Comparison of ENCODE assay signal across 31 cellular contexts in the genomic region with DNA sequence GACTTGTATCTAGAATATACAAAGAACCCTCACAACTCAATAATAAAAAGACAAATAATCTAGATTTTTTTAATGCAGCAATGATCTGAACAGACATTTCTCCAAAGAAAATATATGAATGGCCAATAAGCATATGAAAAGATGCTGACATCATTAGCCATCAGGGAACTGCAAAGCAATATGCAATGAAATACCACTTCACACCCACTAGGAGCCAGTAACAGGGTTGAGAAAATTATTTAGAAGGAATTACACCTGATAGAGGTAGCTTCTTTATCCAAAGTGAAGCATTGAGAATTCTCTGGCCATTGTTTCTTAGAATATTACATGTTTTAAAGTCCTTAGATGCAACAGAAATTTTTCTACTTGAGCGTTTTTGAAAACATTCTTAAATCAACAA.
"Had no signal": no experiment of that assay in that cellular context is flagged by ENCODE, and none has a peak within 500 bp of the region (broad histone marks: within the 10 kb centered on the region; RNA-seq: fewer than 3 reads in every experiment).

No MANE protein-coding gene starts in this region.

- H3K36me3 Mint-ChIP-seq: activated CD8-positive, alpha-beta memory T cell treated with anti-CD3 and anti-CD28 coated beads, Interleukin-2, amount 10 ng/mL, durations not matched to agents 7 days and 5 days; activated naive CD4-positive, alpha-beta T cell treated with anti-CD3 and anti-CD28 coated beads, Interleukin-2, amount 50 U/mL, for 24 hours; stimulated activated effector memory CD8-positive, alpha-beta T cell treated with anti-CD3 and anti-CD28 coated beads, Interleukin-12 subunit alpha, Interleukin-12 subunit beta, amount 100 ng/mL, for 72 hours had no signal

- H3K27me3 Mint-ChIP-seq: activated B cell treated with CpG ODN at 0.5 μM for 24 hours; activated CD4-positive, alpha-beta T cell treated with anti-CD3 and anti-CD28 coated beads for 36 hours; activated CD8-positive, alpha-beta memory T cell treated with anti-CD3 and anti-CD28 coated beads, Interleukin-2, amount 10 ng/mL, durations not matched to agents 7 days and 5 days; activated naive CD4-positive, alpha-beta T cell treated with anti-CD3 and anti-CD28 coated beads, Interleukin-2, amount 50 U/mL, for 24 hours; activated naive CD8-positive, alpha-beta T cell treated with anti-CD3 and anti-CD28 coated beads, Interleukin-2, amount 50 U/mL, for 24 hours; dendritic cell treated with granulocyte-macrophage colony-stimulating factor and Interleukin-4, amounts not matched to agents 40 ng/mL and 50 ng/mL, for 4 days; stimulated activated naive CD8-positive, alpha-beta T cell treated with anti-CD3 and anti-CD28 coated beads, Interleukin-15, Interleukin-2, amounts not matched to agents 100 ng/mL and 50 ng/mL, for 24 hours had no signal

- H3K27ac ChIP-seq: breast epithelium, epithelial cell of prostate, esophagus squamous epithelium, left ventricle myocardium inferior, neutrophil, prostate gland, skin epidermis, upper lobe of left lung, vagina had no signal

- H3K27me3 ChIP-seq: breast epithelium, esophagus squamous epithelium, neutrophil, upper lobe of left lung, vagina had no signal

- ATAC-seq: activated CD4-positive, alpha-beta T cell treated with anti-CD3 and anti-CD28 coated beads for 36 hours; activated CD8-positive, alpha-beta memory T cell treated with anti-CD3 and anti-CD28 coated beads, Interleukin-2, amount 10 ng/mL, durations not matched to agents 7 days and 5 days; activated CD8-positive, alpha-beta T cell treated with anti-CD3 and anti-CD28 coated beads, Interleukin-2, amount 10 ng/mL, durations not matched to agents 7 days and 5 days; activated naive CD8-positive, alpha-beta T cell treated with anti-CD3 and anti-CD28 coated beads, Interleukin-2, amount 50 U/mL, for 24 hours; sciatic nerve; stimulated activated effector memory CD8-positive, alpha-beta T cell treated with anti-CD3 and anti-CD28 coated beads, Interleukin-12 subunit alpha, Interleukin-12 subunit beta, amount 100 ng/mL, for 72 hours had no signal

- H3K36me3 ChIP-seq: breast epithelium, esophagus squamous epithelium, left ventricle myocardium inferior, neutrophil, prostate gland, upper lobe of left lung, vagina had no signal

- H3K4me1 Mint-ChIP-seq: activated B cell treated with CpG ODN at 0.5 μM for 24 hours; activated CD4-positive, alpha-beta T cell treated with anti-CD3 and anti-CD28 coated beads for 36 hours; activated CD8-positive, alpha-beta memory T cell treated with anti-CD3 and anti-CD28 coated beads, Interleukin-2, amount 10 ng/mL, durations not matched to agents 7 days and 5 days; activated naive CD4-positive, alpha-beta T cell treated with anti-CD3 and anti-CD28 coated beads, Interleukin-2, amount 50 U/mL, for 24 hours; activated naive CD8-positive, alpha-beta T cell treated with anti-CD3 and anti-CD28 coated beads, Interleukin-2, amount 50 U/mL, for 24 hours; nephron; stimulated activated effector memory CD8-positive, alpha-beta T cell treated with anti-CD3 and anti-CD28 coated beads, Interleukin-12 subunit alpha, Interleukin-12 subunit beta, amount 100 ng/mL, for 72 hours had no signal

- H3K9me3 Mint-ChIP-seq: activated B cell treated with CpG ODN at 0.5 μM for 24 hours had no signal

- H3K27ac Mint-ChIP-seq: activated B cell treated with CpG ODN at 0.5 μM for 24 hours; activated CD4-positive, alpha-beta T cell treated with anti-CD3 and anti-CD28 coated beads for 36 hours; activated CD8-positive, alpha-beta memory T cell treated with anti-CD3 and anti-CD28 coated beads, Interleukin-2, amount 10 ng/mL, durations not matched to agents 7 days and 5 days; activated CD8-positive, alpha-beta T cell treated with anti-CD3 and anti-CD28 coated beads, Interleukin-2, amount 10 ng/mL, durations not matched to agents 7 days and 5 days; activated naive CD4-positive, alpha-beta T cell treated with anti-CD3 and anti-CD28 coated beads, Interleukin-2, amount 50 U/mL, for 24 hours; activated naive CD8-positive, alpha-beta T cell treated with anti-CD3 and anti-CD28 coated beads, Interleukin-2, amount 50 U/mL, for 24 hours; activated T-helper 2 cell treated with anti-CD3 and anti-CD28 coated beads, Interferon-gamma antibody, Interleukin-2, Interleukin-4, amounts not matched to agents 10 μg/mL and 5 μg/mL and 100 μg/mL, durations not matched to agents 14 hours and 24 hours and 36 hours; dendritic cell treated with granulocyte-macrophage colony-stimulating factor and Interleukin-4, amounts not matched to agents 40 ng/mL and 50 ng/mL, for 4 days; nephron; stimulated activated effector memory CD8-positive, alpha-beta T cell treated with anti-CD3 and anti-CD28 coated beads, Interleukin-12 subunit alpha, Interleukin-12 subunit beta, amount 100 ng/mL, for 72 hours; stimulated activated naive CD8-positive, alpha-beta T cell treated with anti-CD3 and anti-CD28 coated beads, Interleukin-15, Interleukin-2, amounts not matched to agents 100 ng/mL and 50 ng/mL, for 24 hours had no signal

- H3K4me3 Mint-ChIP-seq: activated B cell treated with CpG ODN at 0.5 μM for 24 hours; activated CD4-positive, alpha-beta T cell treated with anti-CD3 and anti-CD28 coated beads for 36 hours; activated CD8-positive, alpha-beta memory T cell treated with anti-CD3 and anti-CD28 coated beads, Interleukin-2, amount 10 ng/mL, durations not matched to agents 7 days and 5 days; activated CD8-positive, alpha-beta T cell treated with anti-CD3 and anti-CD28 coated beads, Interleukin-2, amount 10 ng/mL, durations not matched to agents 7 days and 5 days; activated naive CD4-positive, alpha-beta T cell treated with anti-CD3 and anti-CD28 coated beads, Interleukin-2, amount 50 U/mL, for 24 hours; activated naive CD8-positive, alpha-beta T cell treated with anti-CD3 and anti-CD28 coated beads, Interleukin-2, amount 50 U/mL, for 24 hours; dendritic cell treated with granulocyte-macrophage colony-stimulating factor and Interleukin-4, amounts not matched to agents 40 ng/mL and 50 ng/mL, for 4 days; nephron; stimulated activated effector memory CD8-positive, alpha-beta T cell treated with anti-CD3 and anti-CD28 coated beads, Interleukin-12 subunit alpha, Interleukin-12 subunit beta, amount 100 ng/mL, for 72 hours; stimulated activated naive CD8-positive, alpha-beta T cell treated with anti-CD3 and anti-CD28 coated beads, Interleukin-15, Interleukin-2, amounts not matched to agents 100 ng/mL and 50 ng/mL, for 24 hours had no signal

- H3K4me1 ChIP-seq: breast epithelium, esophagus squamous epithelium, left ventricle myocardium inferior, prostate gland, upper lobe of left lung, vagina had no signal

- H3K4me3 ChIP-seq: breast epithelium, esophagus squamous epithelium, left ventricle myocardium inferior, lung, prostate gland, skin epidermis, upper lobe of left lung, vagina had no signal

- DNase-seq: activated B cell treated with CpG ODN at 0.5 μM for 24 hours; activated CD4-positive, alpha-beta T cell treated with anti-CD3 and anti-CD28 coated beads for 36 hours; activated CD8-positive, alpha-beta memory T cell treated with anti-CD3 and anti-CD28 coated beads, Interleukin-2, amount 10 ng/mL, durations not matched to agents 7 days and 5 days; activated CD8-positive, alpha-beta T cell treated with anti-CD3 and anti-CD28 coated beads, Interleukin-2, amount 10 ng/mL, durations not matched to agents 7 days and 5 days; activated naive CD8-positive, alpha-beta T cell treated with anti-CD3 and anti-CD28 coated beads, Interleukin-2, amount 50 U/mL, for 24 hours; activated T-cell treated with anti-CD3 and anti-CD28 coated beads, Interleukin-2, amount 50 U/mL, for 48 hours; amygdala; central memory CD4-positive, alpha-beta T cell; esophagus squamous epithelium; foreskin melanocyte; left ventricle myocardium inferior; retina; stimulated activated CD4-positive, alpha-beta T cell treated with anti-CD3 and anti-CD28 coated beads, Interleukin-12 subunit alpha, Interleukin-12 subunit beta, amount 100 ng/mL, for 4 hours; stimulated activated CD4-positive, alpha-beta T cell treated with anti-CD3 and anti-CD28 coated beads, Interleukin-4, amount 100 ng/mL, for 24 hours; substantia nigra; T-helper 2 cell; upper lobe of left lung had no signal
